Comparison of ENCODE assay signal across 8 cellular contexts in the genomic region with DNA sequence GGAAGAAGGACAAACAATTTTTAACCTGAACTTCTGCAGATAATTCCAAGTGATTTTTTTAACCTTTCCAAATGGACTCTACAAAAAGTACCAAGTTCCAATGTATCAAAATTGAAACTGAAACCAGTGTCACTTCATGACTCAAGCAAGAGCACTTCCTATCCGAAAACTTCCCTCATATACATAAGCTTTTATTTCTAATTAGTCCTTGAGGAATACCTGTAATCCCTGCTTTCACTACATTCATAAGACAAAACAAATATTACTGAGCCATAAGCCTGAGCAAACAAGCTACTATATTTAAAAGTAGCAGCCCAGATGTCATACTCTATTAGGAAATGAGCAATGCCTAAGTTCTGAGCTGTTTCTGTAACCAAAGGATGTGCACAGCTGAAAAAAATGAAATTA.
DNase-seq lines count a peak whose midpoint lies in the region; ATAC-seq and TF ChIP-seq lines count a peak whose summit lies in the region.

No MANE protein-coding gene starts in this region.

- H3T11ph ChIP-seq in H9 (ENCODE audit: low read length): no peak overlapping the region

- no peaks in the 10 kb centered on the region for H3K23me2 ChIP-seq in H9 (ENCODE audit: insufficient read length, low read depth, low read length, poor library complexity, severe bottlenecking)

- no peaks in the 10 kb centered on the region for H4K20me1 ChIP-seq in DND-41 (ENCODE audit: insufficient read depth, low read length)
- H4K20me1 ChIP-seq in H9 (ENCODE audit: control insufficient read depth, insufficient read depth, insufficient read length): no peaks in the 10 kb centered on the region

- H3K23ac ChIP-seq in H9 (ENCODE audit: insufficient read length, low read depth, low read length): no peak overlapping the region

- H3K4me3 ChIP-seq in DND-41 (ENCODE audit: low read depth in 1 of 2, low read length in 2 of 2) (peak overlapping the region in 1 of 2 experiments; percentile 42; a peak in 3 of 4 replicates), mucosa of descending colon (no peak overlapping the region), WERI-Rb-1 (ENCODE audit: low read depth, low read length) (no peak overlapping the region)

- peak overlapping the region; percentile 75 for H2AFZ ChIP-seq in DND-41 (ENCODE audit: low read depth, low read length)
- no peak overlapping the region for H2AFZ ChIP-seq in H9 (ENCODE audit: low read length)

- H2BK15ac ChIP-seq in H9 (ENCODE audit: low read depth, low read length): no peak overlapping the region

- intact Hi-C loops in mucosa of descending colon (cut with DNase I, micrococcal nuclease): no loop called here

- H2BK120ac ChIP-seq in H9 (ENCODE audit: low read depth, low read length, poor library complexity, severe bottlenecking): no peak overlapping the region

- DNase-seq in DND-41: no peak
- DNase-seq in activated naive CD8-positive, alpha-beta T cell treated with anti-CD3 and anti-CD28 coated beads, Interleukin-2, amount 10 ng/mL, durations not matched to agents 7 days and 5 days: no peak
- DNase-seq in mucosa of descending colon: no peak
- no peak for DNase-seq in WERI-Rb-1
- DNase-seq in cerebellar nuclear complex (lab: John Stamatoyannopoulos, UW): no peak
- DNase-seq in 8988T: no peak
- no peak for DNase-seq in H9

- POLR2A ChIA-PET in activated naive CD8-positive, alpha-beta T cell treated with anti-CD3 and anti-CD28 coated beads, Interleukin-2, amount 10 ng/mL, durations not matched to agents 7 days and 5 days (lab: Charles Lee): no interaction called here

- H3K4me1 ChIP-seq in DND-41 (ENCODE audit: insufficient read depth, low read length) (peaks cover 24% of the 10 kb centered on the region), mucosa of descending colon (ENCODE audit: low read depth) (no peaks in the 10 kb centered on the region), H9 (ENCODE audit: insufficient read depth, low read length) (peaks cover under 1% of the 10 kb centered on the region; the same call in 1 of the 2 replicates)

- peak overlapping the region; percentile 42 for H3K9ac ChIP-seq in DND-41 (ENCODE audit: low read depth, low read length)
- no peak overlapping the region for H3K9ac ChIP-seq in H9 (ENCODE audit: extremely low read depth, insufficient read length, low read length)

- no peak overlapping the region for H2BK5ac ChIP-seq in H9 (ENCODE audit: insufficient read length, low read length)

- peaks cover 2% of the 10 kb centered on the region for H3K9me3 Mint-ChIP-seq in activated naive CD8-positive, alpha-beta T cell treated with anti-CD3 and anti-CD28 coated beads, Interleukin-2, amount 10 ng/mL, durations not matched to agents 7 days and 5 days
- no peaks in the 10 kb centered on the region for H3K9me3 Mint-ChIP-seq in H9

- no peaks in the 10 kb centered on the region for H3K79me1 ChIP-seq in H9 (ENCODE audit: insufficient read depth, low read depth, low read length, poor library complexity, severe bottlenecking)

- H3K27me3 Mint-ChIP-seq in activated naive CD8-positive, alpha-beta T cell treated with anti-CD3 and anti-CD28 coated beads, Interleukin-2, amount 10 ng/mL, durations not matched to agents 7 days and 5 days: peaks cover 5% of the 10 kb centered on the region
- no peaks in the 10 kb centered on the region; the same call in 1 of the 2 replicates for H3K27me3 Mint-ChIP-seq in H9 (ENCODE audit: low read depth)

- H3K36me3 ChIP-seq in DND-41 (ENCODE audit: insufficient read depth, low read length): no peaks in the 10 kb centered on the region
- no peaks in the 10 kb centered on the region for H3K36me3 ChIP-seq in mucosa of descending colon (ENCODE audit: low read depth)
- H3K36me3 ChIP-seq in WERI-Rb-1: no peaks in the 10 kb centered on the region

- H3K27ac Mint-ChIP-seq in activated naive CD8-positive, alpha-beta T cell treated with anti-CD3 and anti-CD28 coated beads, Interleukin-2, amount 10 ng/mL, durations not matched to agents 7 days and 5 days: peak overlapping the region; percentile 79
- no peak overlapping the region for H3K27ac Mint-ChIP-seq in H9

- H3K4me3 Mint-ChIP-seq in activated naive CD8-positive, alpha-beta T cell treated with anti-CD3 and anti-CD28 coated beads, Interleukin-2, amount 10 ng/mL, durations not matched to agents 7 days and 5 days: peak overlapping the region; percentile 71
- H3K4me3 Mint-ChIP-seq in H9: no peak overlapping the region

- no peak overlapping the region for H2AK5ac ChIP-seq in H9 (ENCODE audit: insufficient read length, low read length)

- H3K27ac ChIP-seq in DND-41 (ENCODE audit: low read length) (peak overlapping the region; percentile 82), WERI-Rb-1 (no peak overlapping the region), H9 (ENCODE audit: insufficient read length, low read depth, low read length) (no peak overlapping the region)

- H3K27me3 ChIP-seq in DND-41 (ENCODE audit: insufficient read depth, low read length, poor library complexity) (no peaks in the 10 kb centered on the region), WERI-Rb-1 (ENCODE audit: insufficient read depth, low read depth, severe bottlenecking) (no peaks in the 10 kb centered on the region), H9 (ENCODE audit: insufficient read depth, low read length) (no peaks in the 10 kb centered on the region)

- H3K36me3 Mint-ChIP-seq in activated naive CD8-positive, alpha-beta T cell treated with anti-CD3 and anti-CD28 coated beads, Interleukin-2, amount 10 ng/mL, durations not matched to agents 7 days and 5 days: peaks cover 1% of the 10 kb centered on the region
- H3K36me3 Mint-ChIP-seq in H9 (ENCODE audit: insufficient read depth in 1 of 3, low read depth in 3 of 3): no peaks in the 10 kb centered on the region

- H4K91ac ChIP-seq in H9 (ENCODE audit: insufficient read length, low read depth, low read length): no peak overlapping the region

- no peak overlapping the region for H2BK12ac ChIP-seq in H9 (ENCODE audit: insufficient read length, low read depth, low read length)

- no CpG with 5 or more reads among the region's 1 CpG for WGBS in H9 (ENCODE audit: extremely low coverage, insufficient read length, low lambda C conversion rate)

- no peak overlapping the region for H3K14ac ChIP-seq in H9 (ENCODE audit: insufficient read depth, low read length)

- H3K4me2 ChIP-seq in DND-41 (ENCODE audit: insufficient read depth, low read length) (peak overlapping the region; percentile 64), H9 (ENCODE audit: insufficient read depth, insufficient read length, low read length) (no peak overlapping the region)

- TF ChIP-seq CTCF in DND-41 (IDR thresholded peaks at IDR 0.05; ENCODE audit: borderline replicate concordance, extremely low read depth, low read length, poor library complexity, severe bottlenecking) (no peak), mucosa of descending colon (IDR thresholded peaks at IDR 0.05) (no peak), WERI-Rb-1 (IDR thresholded peaks at IDR 0.05; ENCODE audit: low read depth, low read length) (no peak), H9 (conservative IDR thresholded peaks at IDR 0.05) (no peak)

- H4K8ac ChIP-seq in H9 (replicated peaks; ENCODE audit: insufficient read length, low read depth, low read length): no peak overlapping the region

- H3K4ac ChIP-seq in H9 (ENCODE audit: low read depth, low read length): no peak overlapping the region

- no peak overlapping the region for H4K5ac ChIP-seq in H9 (ENCODE audit: insufficient read length, low read depth, low read length)

- H3K9me3 ChIP-seq in DND-41 (ENCODE audit: insufficient read depth, low read length, severe bottlenecking) (no peaks in the 10 kb centered on the region), mucosa of descending colon (no peaks in the 10 kb centered on the region), WERI-Rb-1 (ENCODE audit: severe bottlenecking) (no peaks in the 10 kb centered on the region), H9 (ENCODE audit: control insufficient read depth, low read depth, low read length) (no peaks in the 10 kb centered on the region)

- H2BK20ac ChIP-seq in H9 (ENCODE audit: low read depth, low read length, poor library complexity, severe bottlenecking): no peak overlapping the region

- no peak overlapping the region for H3K56ac ChIP-seq in H9 (ENCODE audit: insufficient read length, low read depth, low read length)

- H3K79me2 ChIP-seq in DND-41 (ENCODE audit: insufficient read depth, low read length) (no peaks in the 10 kb centered on the region), H9 (ENCODE audit: insufficient read depth, low read length) (no peaks in the 10 kb centered on the region)

- peaks cover 12% of the 10 kb centered on the region for H3K4me1 Mint-ChIP-seq in activated naive CD8-positive, alpha-beta T cell treated with anti-CD3 and anti-CD28 coated beads, Interleukin-2, amount 10 ng/mL, durations not matched to agents 7 days and 5 days
- peaks cover 12 to 19% of the 10 kb centered on the region in 2 experiments for H3K4me1 Mint-ChIP-seq in H9

- no peak overlapping the region for H3K18ac ChIP-seq in H9 (ENCODE audit: insufficient read length, low read depth, low read length)

- ATAC-seq in DND-41 (ENCODE audit: insufficient read depth, low read depth) (peak; percentile 81), HG02759 (IDR thresholded peaks at IDR 0.05; ENCODE audit: unreplicated experiment) (peak; percentile 34), mucosa of descending colon (peak; percentile 34)
- ATAC-seq in activated naive CD8-positive, alpha-beta T cell treated with anti-CD3 and anti-CD28 coated beads, Interleukin-2, amount 10 ng/mL, durations not matched to agents 7 days and 5 days (ENCODE audit: low read depth): peak; percentile 54
